Comparison of ENCODE assay signal across 1 cellular context in genomic region chr17:40484973-40485530, GRCh38.
TF ChIP-seq lines count a peak whose summit lies in the region.

No MANE protein-coding gene starts in this region.

TF ChIP-seq in HCT116, 20 proteins besides CTCF, POLR2A, EP300 and RAD21 (continued from another document):
- no peak for TF ChIP-seq ZBTB33 (IDR thresholded peaks at IDR 0.05; ENCODE audit: extremely low read depth, insufficient replicate concordance, low read length)
- TF ChIP-seq YY1 (IDR thresholded peaks at IDR 0.05; ENCODE audit: extremely low read depth, insufficient replicate concordance, low read depth, low read length), result no peak
